Comparison of ENCODE assay signal across 8 cellular contexts in genomic region chrX:44874481-44875184, GRCh38. TPM values are rescaled to one million over a fixed set of nuclear protein-coding genes. Genes with fewer than 3 reads are reported as not detected.
DNase-seq lines count a peak whose midpoint lies in the region; ATAC-seq and TF ChIP-seq lines count a peak whose summit lies in the region.

No MANE protein-coding gene starts in this region.

- no peak for TF ChIP-seq POLR2A in gastrocnemius medialis (IDR thresholded peaks at IDR 0.05)

- no peak for TF ChIP-seq CTCF in BE2C (IDR thresholded peaks at IDR 0.05; ENCODE audit: low read depth, low read length)
- TF ChIP-seq CTCF in gastrocnemius medialis (IDR thresholded peaks at IDR 0.05 in 4 of 5, conservative IDR thresholded peaks at IDR 0.05 in 1 of 5), result no peak

- no peaks in the 10 kb centered on the region for H3K36me3 ChIP-seq in BE2C
- H3K36me3 ChIP-seq in HAP-1 (replicated peaks), result peaks cover 7% of the 10 kb centered on the region
- H3K36me3 ChIP-seq in gastrocnemius medialis, result no peaks in the 10 kb centered on the region

- ATAC-seq in gastrocnemius medialis, result peak; percentile 28 to 51
- no peak for ATAC-seq in GM21723 (IDR thresholded peaks at IDR 0.05; ENCODE audit: unreplicated experiment)
- ATAC-seq in HG02981 (IDR thresholded peaks at IDR 0.05; ENCODE audit: unreplicated experiment), result no peak

- DNase-seq in BE2C (peak; percentile 13), HAP-1 (ENCODE audit: low spot score in 2 of 2) (peak; percentile 59 to 61), RPMI8226 (peak; percentile 53), amniotic epithelial cell (ENCODE audit: low read depth) (peak; percentile 27), hepatic stellate cell (ENCODE audit: low spot score) (peak; percentile 71), gastrocnemius medialis (peak; percentile 9 to 23)

- H3K27me3 ChIP-seq in BE2C (no peaks in the 10 kb centered on the region), HAP-1 (ENCODE audit: low read depth) (no peaks in the 10 kb centered on the region), gastrocnemius medialis (no peaks in the 10 kb centered on the region)

- intact Hi-C loops in gastrocnemius medialis (cut with DNase I; ENCODE audit: low total_unique reads), result loop anchor here (2.0 to 10.0 kb wide), 6 partner anchors 60 to 640 kb away; partner anchors contain the start of gene FUNDC1

- peak overlapping the region; percentile 94 to 100 (median 98) for H3K27ac ChIP-seq in gastrocnemius medialis

- H3K4me3 ChIP-seq in BE2C (ENCODE audit: low read depth, low read length) (peak overlapping the region; percentile 92), HAP-1 (peak overlapping the region; percentile 89), gastrocnemius medialis (peak overlapping the region; percentile 74 to 83 (median 77))

- H3K9me3 ChIP-seq in BE2C (no peaks in the 10 kb centered on the region), HAP-1 (no peaks in the 10 kb centered on the region), gastrocnemius medialis (no peaks in the 10 kb centered on the region)

- in situ Hi-C loops in HAP-1 (cut with MboI; ENCODE audit: low sequenced_read_pairs) (no loop called here), gastrocnemius medialis (cut with MboI; ENCODE audit: low sequenced_read_pairs in 4 of 4) (loop anchor here in 2 of 4 donors (25.0 kb wide), 1 partner anchor 188 kb away; no protein-coding TSS in a partner anchor)

- H3K4me1 ChIP-seq in BE2C, result no peaks in the 10 kb centered on the region
- H3K4me1 ChIP-seq in HAP-1, result peaks cover 8% of the 10 kb centered on the region
- H3K4me1 ChIP-seq in gastrocnemius medialis, result peaks cover 17 to 58% of the 10 kb centered on the region in 2 donors

RNA-seq across cellular contexts. Expression of gene KDM6A, which starts 1.6 kb away (rescaled TPM):
- polyA plus RNA-seq in BE2C (2012; ENCODE audit: insufficient read depth, insufficient read length, low read depth), result 11.1 TPM
- 10 to 100 TPM; 14.3 to 29.2 (median 20.1) TPM for total RNA-seq in gastrocnemius medialis

RNA-seq across cellular contexts. Expression of gene DUSP21, which starts 30.8 kb away (rescaled TPM):
- polyA plus RNA-seq in BE2C (2012; ENCODE audit: insufficient read depth, insufficient read length, low read depth), result not detected
- not detected for total RNA-seq in gastrocnemius medialis

Comparison
In these comparisons a context has a peak if more than half of its experiments do, and no peak if none do; other contexts are left out.
1. DNase-seq: peak in every context shown above with its lines; median percentile 71 in hepatic stellate cell; 60 in HAP-1; 53 in RPMI8226; 27 in amniotic epithelial cell; 16 in gastrocnemius medialis; 13 in BE2C.
2. ATAC-seq: peak in gastrocnemius medialis (2 of 2); none in GM21723 (single experiment) and HG02981 (single experiment).
3. Peak in every context shown above with its lines, with median percentiles within 50 percentile points of each other: H3K4me3 ChIP-seq.